In the genomic region with DNA sequence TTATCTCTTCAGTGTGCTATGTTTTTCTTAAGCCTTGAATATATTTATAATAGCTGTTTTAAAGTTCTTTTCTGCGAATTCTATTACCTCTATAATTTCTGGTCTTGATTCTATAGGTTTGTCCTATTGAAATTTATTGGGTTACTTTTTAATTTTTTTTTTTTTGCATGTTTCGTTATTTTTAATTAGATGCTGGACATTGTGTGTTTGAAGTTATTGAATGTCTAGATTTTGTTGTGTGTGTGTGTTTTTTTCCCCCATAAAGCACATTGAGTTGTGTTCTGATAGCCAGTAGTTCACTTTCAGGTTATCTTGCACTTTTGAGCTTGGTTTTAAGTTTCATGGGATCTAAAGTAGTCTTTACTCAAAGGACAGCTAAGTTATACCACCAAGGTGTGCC, we compare ENCODE assay signal across 22 cellular contexts.
DNase-seq lines count a peak whose midpoint lies in the region; ATAC-seq, FAIRE-seq and TF ChIP-seq lines count a peak whose summit lies in the region.
"Had no signal": no experiment of that assay in that cellular context is flagged by ENCODE, and none has a peak within 500 bp of the region (broad histone marks: within the 10 kb centered on the region; RNA-seq: fewer than 3 reads in every experiment).

No MANE protein-coding gene starts in this region.

- no peak overlapping the region for H3K27ac Mint-ChIP-seq in activated CD8-positive, alpha-beta T cell treated with anti-CD3 and anti-CD28 coated beads for 36 hours
- H3K27ac Mint-ChIP-seq: B cell; CD4-positive, alpha-beta T cell; CD8-positive, alpha-beta T cell had no signal

- no peaks in the 10 kb centered on the region for H3K36me3 Mint-ChIP-seq in activated CD8-positive, alpha-beta T cell treated with anti-CD3 and anti-CD28 coated beads for 36 hours (ENCODE audit: low read depth)
- H3K36me3 Mint-ChIP-seq: CD8-positive, alpha-beta T cell had no signal

- H3K4me1 Mint-ChIP-seq in activated CD8-positive, alpha-beta T cell treated with anti-CD3 and anti-CD28 coated beads for 36 hours (ENCODE audit: low read depth), result no peaks in the 10 kb centered on the region
- H3K4me1 Mint-ChIP-seq: B cell had no signal

- H3K27ac ChIP-seq in HEK293 (ENCODE audit: extremely low read depth, low read depth, low read length), result no peak overlapping the region
- no peak overlapping the region for H3K27ac ChIP-seq in kidney (ENCODE audit: low read depth in 2 of 2, low read length in 2 of 2)
- no peak overlapping the region for H3K27ac ChIP-seq in transverse colon
- H3K27ac ChIP-seq: BLaER1 treated with 17β-estradiol and CSF1 and Interleukin-3, amounts not matched to agents 10 nM and 100 nM had no signal

- ATAC-seq in activated CD8-positive, alpha-beta T cell treated with anti-CD3 and anti-CD28 coated beads for 36 hours, result no peak
- ATAC-seq: CD8-positive, alpha-beta T cell; GM12878 had no signal

- no peaks in the 10 kb centered on the region for H3K4me1 ChIP-seq in HEK293 (ENCODE audit: control insufficient read depth, insufficient read depth, low read length)
- H3K4me1 ChIP-seq in kidney (ENCODE audit: control insufficient read depth in 1 of 2, insufficient read depth in 1 of 2, low read depth in 1 of 2, low read length in 2 of 2), result peaks cover 0 to 6% of the 10 kb centered on the region in 2 donors
- H3K4me1 ChIP-seq in transverse colon, result peaks cover 0 to 6% (median 2%) of the 10 kb centered on the region in 4 donors

- POLR2A ChIA-PET in HEK293 (lab: Yijun Ruan, JAX), result no interaction called here
- POLR2A ChIA-PET in activated CD8-positive, alpha-beta T cell treated with anti-CD3 and anti-CD28 coated beads for 36 hours (lab: Charles Lee), result no interaction called here

- no peak overlapping the region for H3K4me3 ChIP-seq in HEK293 (ENCODE audit: low read depth, low read length)
- no peak overlapping the region for H3K4me3 ChIP-seq in kidney (ENCODE audit: low read length in 2 of 2)
- no peak overlapping the region for H3K4me3 ChIP-seq in transverse colon
- H3K4me3 ChIP-seq: BLaER1 treated with 17β-estradiol and CSF1 and Interleukin-3, amounts not matched to agents 10 nM and 100 nM; GM12878 had no signal

- in situ Hi-C loops in transverse colon (cut with MboI; ENCODE audit: low pct_ligation_motif_present in 1 of 4, low pct_unique_long_range_greater_than_20kb in 1 of 4, low sequenced_read_pairs in 3 of 4), result no loop called here

- no peak overlapping the region for H3K9ac ChIP-seq in kidney (ENCODE audit: low read length in 2 of 2)
- H3K9ac ChIP-seq: BLaER1 treated with 17β-estradiol and CSF1 and Interleukin-3, amounts not matched to agents 10 nM and 100 nM had no signal

- intact Hi-C loops in kidney (cut with DNase I) (no loop called here), transverse colon (cut with DNase I; ENCODE audit: low total_unique reads) (no loop called here)
- intact Hi-C loops in activated CD8-positive, alpha-beta T cell treated with anti-CD3 and anti-CD28 coated beads for 36 hours (cut with micrococcal nuclease), result no loop called here

- peak; percentile 6 for FAIRE-seq in kidney (lab: Jason Lieb, UNC)
- FAIRE-seq: A204.1, GM12878, GM12892, GM18507 had no signal

- no peak overlapping the region for H3K4me3 Mint-ChIP-seq in activated CD8-positive, alpha-beta T cell treated with anti-CD3 and anti-CD28 coated beads for 36 hours
- H3K4me3 Mint-ChIP-seq: B cell; CD4-positive, alpha-beta T cell; CD8-positive, alpha-beta T cell had no signal

- TF ChIP-seq POLR2A in transverse colon (IDR thresholded peaks at IDR 0.05), result no peak

- 81 to 85% methylated on average over 2 of the region's 2 CpGs for WGBS in transverse colon (ENCODE audit: low coverage in 1 of 2), 2 donors

- no peak for TF ChIP-seq EP300 in transverse colon (IDR thresholded peaks at IDR 0.05; ENCODE audit: low read depth)

- H3K9me3 ChIP-seq in HEK293 (ENCODE audit: control insufficient read depth, insufficient read depth, low read depth, low read length) (no peaks in the 10 kb centered on the region), kidney (ENCODE audit: control insufficient read depth in 1 of 2, low read length in 2 of 2) (peaks cover 0 to 5% of the 10 kb centered on the region in 2 donors), transverse colon (peaks cover 0 to 10% of the 10 kb centered on the region in 2 donors)

- CTCF ChIA-PET in HEK293 (lab: Yijun Ruan, JAX), result interaction anchor here (0.6 to 0.7 kb wide), 2 partner anchors 229 to 364 kb away, joined by 3 to 4 read pairs; no protein-coding TSS in a partner anchor
- CTCF ChIA-PET in activated CD8-positive, alpha-beta T cell treated with anti-CD3 and anti-CD28 coated beads for 36 hours (lab: Charles Lee), result interaction anchor here (0.7 kb wide), 1 partner anchor 25 kb away, joined by 3 read pairs; no protein-coding TSS in a partner anchor

- TF ChIP-seq CTCF in HEK293 (tag by site-specific recombination; IDR thresholded peaks at IDR 0.05) (no peak), kidney (IDR thresholded peaks at IDR 0.05; ENCODE audit: borderline replicate concordance, extremely low read depth, insufficient read depth) (no peak), transverse colon (IDR thresholded peaks at IDR 0.05) (no peak)
- TF ChIP-seq CTCF in activated CD8-positive, alpha-beta T cell treated with anti-CD3 and anti-CD28 coated beads for 36 hours (IDR thresholded peaks at IDR 0.05), result no peak

- peaks cover 9% of the 10 kb centered on the region for H3K9me3 Mint-ChIP-seq in activated CD8-positive, alpha-beta T cell treated with anti-CD3 and anti-CD28 coated beads for 36 hours

- H3K27me3 Mint-ChIP-seq in activated CD8-positive, alpha-beta T cell treated with anti-CD3 and anti-CD28 coated beads for 36 hours, result peaks cover 15% of the 10 kb centered on the region

- no peaks in the 10 kb centered on the region for H3K27me3 ChIP-seq in transverse colon
- H3K27me3 ChIP-seq: BLaER1 treated with 17β-estradiol and CSF1 and Interleukin-3, amounts not matched to agents 10 nM and 100 nM had no signal

- DNase-seq in kidney, result no peak
- no peak for DNase-seq in transverse colon
- DNase-seq in activated CD8-positive, alpha-beta T cell treated with anti-CD3 and anti-CD28 coated beads for 36 hours, result no peak
- no peak for DNase-seq in COR-L47 (lab: John Stamatoyannopoulos, UW)
- DNase-seq: 8988T; AML-193; CD4-positive, alpha-beta T cell; CD8-positive, alpha-beta T cell; DMS 273 treated with DMSO at 0.1 percent for 48 hours; DMS153; DMS53; DMS79; DND-41; EL; GDM1 had no signal

- no peaks in the 10 kb centered on the region for H3K36me3 ChIP-seq in HEK293 (ENCODE audit: control insufficient read depth in 2 of 2, insufficient read depth in 1 of 2, low read length in 2 of 2)
- no peaks in the 10 kb centered on the region for H3K36me3 ChIP-seq in kidney (ENCODE audit: control insufficient read depth in 1 of 2, insufficient read depth in 2 of 2, low read length in 2 of 2)
- H3K36me3 ChIP-seq in transverse colon, result no peaks in the 10 kb centered on the region
- H3K36me3 ChIP-seq: BLaER1 treated with 17β-estradiol and CSF1 and Interleukin-3, amounts not matched to agents 10 nM and 100 nM had no signal

TF ChIP-seq in HEK293, 187 proteins besides CTCF, POLR2A, EP300 and RAD21 (continues in another document):
- TF ChIP-seq, protein P1, sequence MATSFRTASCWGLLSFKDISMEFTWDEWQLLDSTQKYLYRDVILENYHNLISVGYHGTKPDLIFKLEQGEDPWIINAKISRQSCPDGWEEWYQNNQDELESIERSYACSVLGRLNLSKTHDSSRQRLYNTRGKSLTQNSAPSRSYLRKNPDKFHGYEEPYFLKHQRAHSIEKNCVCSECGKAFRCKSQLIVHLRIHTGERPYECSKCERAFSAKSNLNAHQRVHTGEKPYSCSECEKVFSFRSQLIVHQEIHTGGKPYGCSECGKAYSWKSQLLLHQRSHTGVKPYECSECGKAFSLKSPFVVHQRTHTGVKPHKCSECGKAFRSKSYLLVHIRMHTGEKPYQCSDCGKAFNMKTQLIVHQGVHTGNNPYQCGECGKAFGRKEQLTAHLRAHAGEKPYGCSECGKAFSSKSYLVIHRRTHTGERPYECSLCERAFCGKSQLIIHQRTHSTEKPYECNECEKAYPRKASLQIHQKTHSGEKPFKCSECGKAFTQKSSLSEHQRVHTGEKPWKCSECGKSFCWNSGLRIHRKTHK (tag by site-specific recombination; IDR thresholded peaks at IDR 0.05), result peak; percentile 97
- no peak for TF ChIP-seq ZNF292 (tag by site-specific recombination; IDR thresholded peaks at IDR 0.05; ENCODE audit: borderline replicate concordance, low read depth)
- TF ChIP-seq ZSCAN16 (tag by site-specific recombination; IDR thresholded peaks at IDR 0.05), result no peak
- no peak for TF ChIP-seq ZNF18 (tag by site-specific recombination; IDR thresholded peaks at IDR 0.05)
- no peak for TF ChIP-seq ZFP37 (tag by site-specific recombination; IDR thresholded peaks at IDR 0.05)
- TF ChIP-seq ZBTB49 (tag by site-specific recombination; IDR thresholded peaks at IDR 0.05; ENCODE audit: low read depth), result no peak
- no peak for TF ChIP-seq ZNF121 (tag by site-specific recombination; IDR thresholded peaks at IDR 0.05)
